Comparison of ENCODE assay signal across 19 cellular contexts in genomic region chr12:93287152-93287551, GRCh38.
"Had no signal": no experiment of that assay in that cellular context is flagged by ENCODE, and none has a peak within 500 bp of the region (broad histone marks: within the 10 kb centered on the region; RNA-seq: fewer than 3 reads in every experiment).

No MANE protein-coding gene starts in this region.

- H3K27ac Mint-ChIP-seq: activated B cell treated with CpG ODN at 0.5 μM for 24 hours; activated CD4-positive, alpha-beta T cell treated with anti-CD3 and anti-CD28 coated beads, Interleukin-2, amount 10 ng/mL, durations not matched to agents 7 days and 5 days; activated naive CD8-positive, alpha-beta T cell; activated T-cell treated with anti-CD3 and anti-CD28 coated beads, Interleukin-2, amount 50 U/mL, for 72 hours; dendritic cell treated with granulocyte-macrophage colony-stimulating factor and Interleukin-4, amounts not matched to agents 40 ng/mL and 50 ng/mL, for 4 days; effector memory CD8-positive, alpha-beta T cell; memory B cell; natural killer cell; stimulated activated memory B cell treated with anti-CD40 and anti-IgM and Interleukin-4, amounts not matched to agents 10 μg/mL and 1 μg/mL and 100 μg/mL, for 72 hours; T-helper 2 cell treated with Interferon-gamma antibody and Interleukin-4, amounts not matched to agents 5 μg/mL and 100 μg/mL, for 36 hours had no signal

- DNase-seq: activated B cell treated with CpG ODN at 0.5 μM for 24 hours; activated CD4-positive, alpha-beta T cell treated with anti-CD3 and anti-CD28 coated beads, Interleukin-2, amount 10 ng/mL, durations not matched to agents 7 days and 5 days; activated CD8-positive, alpha-beta memory T cell treated with anti-CD3 and anti-CD28 coated beads, Interleukin-2, amount 50 U/mL, for 48 hours; activated gamma-delta T cell treated with Interleukin-2 at 50 U/mL for 16 hours; activated T-cell treated with anti-CD3 and anti-CD28 coated beads, Interleukin-2, amount 50 U/mL, for 72 hours; effector memory CD8-positive, alpha-beta T cell; heart right ventricle; kidney; left ventricle myocardium superior; natural killer cell; stimulated activated CD4-positive, alpha-beta T cell treated with anti-CD3 and anti-CD28 coated beads, Interleukin-2, amount 100 ng/mL, for 48 hours; thyroid gland had no signal

- H3K4me1 ChIP-seq: thyroid gland had no signal

- H3K27ac ChIP-seq: gastroesophageal sphincter, heart right ventricle, neutrophil, thyroid gland had no signal

- H3K27me3 ChIP-seq: gastroesophageal sphincter, heart right ventricle, neutrophil, thyroid gland had no signal

- H3K36me3 ChIP-seq: gastroesophageal sphincter, heart right ventricle, neutrophil, thyroid gland had no signal

- H3K4me1 Mint-ChIP-seq: activated B cell treated with CpG ODN at 0.5 μM for 24 hours; activated CD4-positive, alpha-beta T cell treated with anti-CD3 and anti-CD28 coated beads, Interleukin-2, amount 10 ng/mL, durations not matched to agents 7 days and 5 days; memory B cell; natural killer cell; stimulated activated memory B cell treated with anti-CD40 and anti-IgM and Interleukin-4, amounts not matched to agents 10 μg/mL and 1 μg/mL and 100 μg/mL, for 72 hours had no signal

- H3K27me3 Mint-ChIP-seq: activated B cell treated with CpG ODN at 0.5 μM for 24 hours; activated CD4-positive, alpha-beta T cell treated with anti-CD3 and anti-CD28 coated beads, Interleukin-2, amount 10 ng/mL, durations not matched to agents 7 days and 5 days; activated naive CD8-positive, alpha-beta T cell; dendritic cell treated with granulocyte-macrophage colony-stimulating factor and Interleukin-4, amounts not matched to agents 40 ng/mL and 50 ng/mL, for 4 days; effector memory CD8-positive, alpha-beta T cell; memory B cell; stimulated activated memory B cell treated with anti-CD40 and anti-IgM and Interleukin-4, amounts not matched to agents 10 μg/mL and 1 μg/mL and 100 μg/mL, for 72 hours had no signal

- H3K9me3 Mint-ChIP-seq: activated B cell treated with CpG ODN at 0.5 μM for 24 hours; activated CD4-positive, alpha-beta T cell treated with anti-CD3 and anti-CD28 coated beads, Interleukin-2, amount 10 ng/mL, durations not matched to agents 7 days and 5 days; activated T-cell treated with anti-CD3 and anti-CD28 coated beads, Interleukin-2, amount 50 U/mL, for 72 hours; dendritic cell treated with granulocyte-macrophage colony-stimulating factor and Interleukin-4, amounts not matched to agents 40 ng/mL and 50 ng/mL, for 4 days; effector memory CD8-positive, alpha-beta T cell; memory B cell; natural killer cell; stimulated activated memory B cell treated with anti-CD40 and anti-IgM and Interleukin-4, amounts not matched to agents 10 μg/mL and 1 μg/mL and 100 μg/mL, for 72 hours; T-helper 2 cell treated with Interferon-gamma antibody and Interleukin-4, amounts not matched to agents 5 μg/mL and 100 μg/mL, for 36 hours had no signal

- FAIRE-seq: kidney had no signal

- H3K4me3 ChIP-seq: gastroesophageal sphincter, heart right ventricle, thyroid gland had no signal

- H3K4me3 Mint-ChIP-seq: activated B cell treated with CpG ODN at 0.5 μM for 24 hours; activated CD4-positive, alpha-beta T cell treated with anti-CD3 and anti-CD28 coated beads, Interleukin-2, amount 10 ng/mL, durations not matched to agents 7 days and 5 days; activated naive CD8-positive, alpha-beta T cell; activated T-cell treated with anti-CD3 and anti-CD28 coated beads, Interleukin-2, amount 50 U/mL, for 72 hours; dendritic cell treated with granulocyte-macrophage colony-stimulating factor and Interleukin-4, amounts not matched to agents 40 ng/mL and 50 ng/mL, for 4 days; effector memory CD8-positive, alpha-beta T cell; memory B cell; natural killer cell; stimulated activated memory B cell treated with anti-CD40 and anti-IgM and Interleukin-4, amounts not matched to agents 10 μg/mL and 1 μg/mL and 100 μg/mL, for 72 hours; T-helper 2 cell treated with Interferon-gamma antibody and Interleukin-4, amounts not matched to agents 5 μg/mL and 100 μg/mL, for 36 hours had no signal

- H3K9me3 ChIP-seq: gastroesophageal sphincter, heart right ventricle, neutrophil, thyroid gland had no signal

- H3K36me3 Mint-ChIP-seq: activated naive CD8-positive, alpha-beta T cell; memory B cell; natural killer cell; stimulated activated memory B cell treated with anti-CD40 and anti-IgM and Interleukin-4, amounts not matched to agents 10 μg/mL and 1 μg/mL and 100 μg/mL, for 72 hours had no signal
